8 cellular contexts compared by ENCODE assay signal in the genomic region with DNA sequence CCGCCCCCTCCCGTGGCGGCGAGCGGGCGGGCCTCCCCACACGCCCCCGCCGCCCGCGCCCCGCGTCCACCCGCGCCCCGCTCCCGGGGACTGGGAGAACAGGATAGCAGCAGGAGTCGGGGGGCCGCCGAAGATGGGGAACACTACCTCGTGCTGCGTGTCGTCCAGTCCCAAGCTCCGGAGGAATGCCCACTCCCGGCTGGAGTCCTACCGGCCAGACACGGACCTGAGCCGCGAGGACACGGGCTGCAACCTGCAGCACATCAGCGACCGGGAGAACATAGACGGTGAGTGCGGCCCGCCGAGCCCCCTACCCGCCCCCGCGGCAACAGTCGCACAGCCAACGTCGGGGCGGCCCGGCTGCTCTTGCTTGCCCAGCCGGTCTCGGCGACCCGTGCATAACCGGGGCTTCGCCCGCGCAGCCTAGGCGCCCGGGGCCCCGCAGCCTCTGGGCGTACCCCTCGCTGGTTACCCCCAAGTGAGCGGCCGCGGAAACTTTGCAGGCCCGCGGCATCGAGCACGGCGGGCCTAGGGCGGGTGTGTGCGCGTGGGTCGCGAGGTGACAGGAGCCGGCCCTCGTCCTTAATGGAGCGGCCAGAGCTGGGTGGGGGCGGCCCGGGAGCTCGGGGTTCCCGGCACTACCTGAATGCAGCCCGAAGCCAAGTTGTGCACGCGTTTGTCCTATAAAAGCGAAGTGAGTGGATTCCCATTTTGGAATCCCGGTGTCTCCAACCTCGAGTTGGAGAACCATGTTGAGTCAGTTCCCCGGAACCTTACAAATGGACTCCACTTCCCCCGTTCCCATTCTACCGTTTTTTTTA. TPM values are rescaled to one million over a fixed set of nuclear protein-coding genes. Genes with fewer than 3 reads are reported as not detected.
A peak's percentile ranks its signal among the peaks of the same experiment; 100 is the strongest.
DNase-seq lines count a peak whose midpoint lies in the region; ATAC-seq and TF ChIP-seq lines count a peak whose summit lies in the region.

No MANE protein-coding gene starts in this region.

- H3K9me3 Mint-ChIP-seq in CD8-positive, alpha-beta T cell, result no peaks in the 10 kb centered on the region
- no peaks in the 10 kb centered on the region for H3K9me3 Mint-ChIP-seq in activated T-cell treated with anti-CD3 and anti-CD28 coated beads, Interleukin-2, amount 50 U/mL, for 4 hours
- H3K9me3 Mint-ChIP-seq in nephron, result no peaks in the 10 kb centered on the region

- no peaks in the 10 kb centered on the region for H3K27me3 Mint-ChIP-seq in CD8-positive, alpha-beta T cell (ENCODE audit: low read depth)
- H3K27me3 Mint-ChIP-seq in activated T-cell treated with anti-CD3 and anti-CD28 coated beads, Interleukin-2, amount 50 U/mL, for 4 hours (ENCODE audit: low read depth), result no peaks in the 10 kb centered on the region
- no peaks in the 10 kb centered on the region for H3K27me3 Mint-ChIP-seq in nephron (ENCODE audit: low read depth)

- peaks cover 61% of the 10 kb centered on the region for H3K4me1 ChIP-seq in CD8-positive, alpha-beta T cell (ENCODE audit: insufficient read depth, low read length)
- H3K4me1 ChIP-seq in esophagus squamous epithelium, result peaks cover 13 to 87% (median 44%) of the 10 kb centered on the region in 3 donors
- H3K4me1 ChIP-seq in aorta (ENCODE audit: control insufficient read depth in 1 of 2, insufficient read depth in 2 of 2, low read length in 2 of 2), result peaks cover 0 to 11% of the 10 kb centered on the region in 2 donors

- H3K27ac Mint-ChIP-seq in CD8-positive, alpha-beta T cell, result peak overlapping the region; percentile 85
- H3K27ac Mint-ChIP-seq in nephron, result peak overlapping the region; percentile 44 to 85 (median 56)

- H3K4me1 Mint-ChIP-seq in CD8-positive, alpha-beta T cell (ENCODE audit: low read depth), result peaks cover 72% of the 10 kb centered on the region
- H3K4me1 Mint-ChIP-seq in activated T-cell treated with anti-CD3 and anti-CD28 coated beads, Interleukin-2, amount 50 U/mL, for 4 hours (ENCODE audit: low read depth), result peaks cover 72% of the 10 kb centered on the region
- H3K4me1 Mint-ChIP-seq in nephron, result peaks cover 75% of the 10 kb centered on the region

- peak overlapping the region; percentile 84 for H3K4me3 Mint-ChIP-seq in CD8-positive, alpha-beta T cell
- H3K4me3 Mint-ChIP-seq in activated T-cell treated with anti-CD3 and anti-CD28 coated beads, Interleukin-2, amount 50 U/mL, for 4 hours, result peak overlapping the region; percentile 85
- peak overlapping the region; percentile 87 to 90 (median 88) for H3K4me3 Mint-ChIP-seq in nephron

- POLR2A ChIA-PET in CD8-positive, alpha-beta T cell (lab: Charles Lee), result interaction anchor here (1.1 to 1.6 kb wide), 2 partner anchors 13 to 17 kb away, joined by 3 to 5 read pairs; no protein-coding TSS in a partner anchor

- CTCF ChIA-PET in CD8-positive, alpha-beta T cell (lab: Charles Lee), result no interaction called here

- ATAC-seq in CD8-positive, alpha-beta T cell, result peak; percentile 8
- ATAC-seq in GM21576 (IDR thresholded peaks at IDR 0.05; ENCODE audit: unreplicated experiment) (peak; percentile 7), aorta (ENCODE audit: low FRiP score) (peak; percentile 33), HG02884 (IDR thresholded peaks at IDR 0.05; ENCODE audit: unreplicated experiment) (no peak)
- peak; percentile 8 to 10 for ATAC-seq in activated T-cell treated with anti-CD3 and anti-CD28 coated beads, Interleukin-2, amount 50 U/mL, for 4 hours

- H3K27me3 ChIP-seq in CD8-positive, alpha-beta T cell (ENCODE audit: insufficient read depth, low read length), result no peaks in the 10 kb centered on the region
- H3K27me3 ChIP-seq in esophagus squamous epithelium, result no peaks in the 10 kb centered on the region
- no peaks in the 10 kb centered on the region for H3K27me3 ChIP-seq in aorta (ENCODE audit: control insufficient read depth in 1 of 2, insufficient read depth in 2 of 2, low read length in 1 of 2)

- intact Hi-C loops in CD8-positive, alpha-beta T cell (cut with DNase I, micrococcal nuclease), result loop anchor here (1.0 to 5.0 kb wide), 4 partner anchors 140 to 247 kb away; a partner anchor contains a TSS
- intact Hi-C loops in esophagus squamous epithelium (cut with DNase I), result no loop called here
- intact Hi-C loops in aorta (cut with DNase I), result loop anchor here in 1 of 2 donors (10.0 kb wide), 2 partner anchors 212 to 228 kb away; a partner anchor contains a TSS

- peak in 4 of 7 experiments; percentile 13 to 65 (median 33) for DNase-seq in CD8-positive, alpha-beta T cell
- DNase-seq in M059J (ENCODE audit: low read depth) (peak; percentile 31), esophagus squamous epithelium (lab: John Stamatoyannopoulos, UW) (no peak), aorta (peak; percentile 67 to 81)
- peak; percentile 17 for DNase-seq in activated T-cell treated with anti-CD3 and anti-CD28 coated beads, Interleukin-2, amount 50 U/mL, for 4 hours

- no peak for TF ChIP-seq POLR2A in esophagus squamous epithelium (IDR thresholded peaks at IDR 0.05)

- H3K27ac ChIP-seq in CD8-positive, alpha-beta T cell (ENCODE audit: low read depth, low read length), result peak overlapping the region; percentile 22
- H3K27ac ChIP-seq in esophagus squamous epithelium (peak overlapping the region; percentile 69 to 94 (median 89)), aorta (ENCODE audit: low read depth in 1 of 2, low read length in 2 of 2) (no peak overlapping the region)

- H3K4me3 ChIP-seq in CD8-positive, alpha-beta T cell (ENCODE audit: low read depth, low read length), result peak overlapping the region; percentile 58
- H3K4me3 ChIP-seq in esophagus squamous epithelium, result peak overlapping the region; percentile 59 to 94 (median 80)
- H3K4me3 ChIP-seq in aorta (ENCODE audit: low read length in 2 of 2), result peak overlapping the region; percentile 97 to 100

- no peaks in the 10 kb centered on the region for H3K9me3 ChIP-seq in CD8-positive, alpha-beta T cell (ENCODE audit: low read length)
- H3K9me3 ChIP-seq in esophagus squamous epithelium, result no peaks in the 10 kb centered on the region
- H3K9me3 ChIP-seq in aorta (ENCODE audit: control insufficient read depth, low read length), result no peaks in the 10 kb centered on the region

- no peaks in the 10 kb centered on the region for H3K36me3 ChIP-seq in CD8-positive, alpha-beta T cell (ENCODE audit: insufficient read depth, low read length)
- no peaks in the 10 kb centered on the region for H3K36me3 ChIP-seq in esophagus squamous epithelium
- H3K36me3 ChIP-seq in aorta (ENCODE audit: control insufficient read depth in 1 of 2, insufficient read depth in 2 of 2, low read length in 1 of 2), result no peaks in the 10 kb centered on the region

- WGBS in esophagus squamous epithelium, 2 donors, result 1 to 2% methylated on average over 8 to 14 of the region's 86 CpGs
- 0 to 1% methylated on average over 71 to 86 of the region's 86 CpGs for WGBS in aorta, 2 donors

- peaks cover 13% of the 10 kb centered on the region for H3K36me3 Mint-ChIP-seq in CD8-positive, alpha-beta T cell
- peaks cover 5% of the 10 kb centered on the region for H3K36me3 Mint-ChIP-seq in activated T-cell treated with anti-CD3 and anti-CD28 coated beads, Interleukin-2, amount 50 U/mL, for 4 hours (ENCODE audit: insufficient read depth)
- peaks cover 15% of the 10 kb centered on the region for H3K36me3 Mint-ChIP-seq in nephron (ENCODE audit: low read depth)

- TF ChIP-seq CTCF in CD8-positive, alpha-beta T cell (IDR thresholded peaks at IDR 0.05), result no peak
- TF ChIP-seq CTCF in esophagus squamous epithelium (IDR thresholded peaks at IDR 0.05) (peak in 1 of 6 experiments; percentile 12), nephron (IDR thresholded peaks at IDR 0.05; ENCODE audit: unreplicated experiment in 3 of 3) (no peak)

RNA-seq across cellular contexts. Expression of a gene that starts 0.8 kb away (rescaled TPM):
- total RNA-seq in CD8-positive, alpha-beta T cell, result 10 to 100 TPM; 75.3 to 77.3 TPM
- 19.2 and 20.8 TPM in 2 replicates for total RNA-seq in M059J (2014; rRNA removed; shearing (Covaris generic))
- 10 to 100 TPM; 54.8 to 61.6 (median 58.9) TPM for total RNA-seq in activated T-cell treated with anti-CD3 and anti-CD28 coated beads, Interleukin-2, amount 50 U/mL, for 4 hours
- total RNA-seq in esophagus squamous epithelium (10 to 100 TPM; 24.1 to 41.5 (median 30.4) TPM), aorta (10 to 100 TPM; 71.9 to 95.9 TPM)
- 10 to 100 TPM; 25.5 to 36.8 TPM for polyA plus RNA-seq in aorta

Comparison
In these comparisons a context has a peak if more than half of its experiments do, and no peak if none do; other contexts are left out.
1. H3K27ac ChIP-seq: peak in CD8-positive, alpha-beta T cell (single experiment) and esophagus squamous epithelium (4 of 4); none in aorta (0 of 2).
2. Peak in every context shown above with its lines, with median percentiles within 50 percentile points of each other: H3K4me3 ChIP-seq and H3K4me3 Mint-ChIP-seq.